ENCODE assay signal across 10 cellular contexts in genomic region chr12:78120866-78121590, GRCh38.
DNase-seq lines count a peak whose midpoint lies in the region; ATAC-seq lines count a peak whose summit lies in the region.
"Had no signal": no experiment of that assay in that cellular context is flagged by ENCODE, and none has a peak within 500 bp of the region (broad histone marks: within the 10 kb centered on the region; RNA-seq: fewer than 3 reads in every experiment).

No MANE protein-coding gene starts in this region.

- H3K4me3 Mint-ChIP-seq in naive thymus-derived CD8-positive, alpha-beta T cell = no peak overlapping the region

- no peak overlapping the region for H3K18ac ChIP-seq in neuronal stem cell (ENCODE audit: low read length)

- H3K23ac ChIP-seq in neuronal stem cell (ENCODE audit: low read depth, low read length, poor library complexity) = no peak overlapping the region

- no peaks in the 10 kb centered on the region for H3K27me3 Mint-ChIP-seq in naive thymus-derived CD8-positive, alpha-beta T cell

- H2AK5ac ChIP-seq in neuronal stem cell (ENCODE audit: low read depth, low read length) = no peak overlapping the region

- H3K4me3 ChIP-seq in neuronal stem cell (ENCODE audit: low read length in 2 of 2) = no peak overlapping the region

- no peak for ATAC-seq in naive thymus-derived CD8-positive, alpha-beta T cell
- ATAC-seq in HG03520 (IDR thresholded peaks at IDR 0.05; ENCODE audit: unreplicated experiment) = no peak

- no peak overlapping the region for H2AFZ ChIP-seq in neuronal stem cell (ENCODE audit: low read length)

- WGBS in neuronal stem cell (ENCODE audit: extremely low coverage in 2 of 2, insufficient read length in 2 of 2, insufficient replicate concordance in 1 of 2), 2 donors = no CpG with 5 or more reads among the region's 7 CpGs

- DNase-seq in SIG-M5 treated with dmso at 0.1 percent for 504 hours (lab: John Stamatoyannopoulos, UW; ENCODE audit: unreplicated experiment) = peak; percentile 38
- no peak for DNase-seq in SIG-M5 (lab: John Stamatoyannopoulos, UW)
- DNase-seq in NCI-H345 (lab: John Stamatoyannopoulos, UW) = peak; percentile 11
- DNase-seq in dermis microvascular lymphatic vessel endothelial cell (ENCODE audit: low read depth in 2 of 2) = peak; percentile 49 to 72
- DNase-seq in stromal cell of bone marrow (ENCODE audit: low read depth) = peak; percentile 19
- DNase-seq in naive thymus-derived CD8-positive, alpha-beta T cell = no peak
- no peak for DNase-seq in neuronal stem cell (ENCODE audit: low spot score)
- DNase-seq: H7; stimulated activated CD4-positive, alpha-beta T cell treated with anti-CD3 and anti-CD28 coated beads, Interleukin-4, amount 100 ng/mL, for 1 hour had no signal

- H3K27me3 ChIP-seq in neuronal stem cell (ENCODE audit: control insufficient read depth in 3 of 3, insufficient read depth in 3 of 3, low read depth in 1 of 3, low read length in 3 of 3) = no peaks in the 10 kb centered on the region

- no peaks in the 10 kb centered on the region for H3K4me1 ChIP-seq in neuronal stem cell (ENCODE audit: control insufficient read depth in 2 of 2, insufficient read depth in 1 of 2, low read depth in 1 of 2, low read length in 2 of 2)

- peaks cover 0 to 10% (median 2%) of the 10 kb centered on the region in 9 donors for H3K9me3 Mint-ChIP-seq in naive thymus-derived CD8-positive, alpha-beta T cell

- no peak overlapping the region for H3K4me2 ChIP-seq in neuronal stem cell (ENCODE audit: insufficient read depth, low read length, poor library complexity, severe bottlenecking)

- H3K4ac ChIP-seq in neuronal stem cell (ENCODE audit: low read length) = no peak overlapping the region

- no peak overlapping the region for H4K91ac ChIP-seq in neuronal stem cell (ENCODE audit: low read depth, low read length, poor library complexity)

- no peaks in the 10 kb centered on the region for H3K9me3 ChIP-seq in neuronal stem cell (replicated peaks in 1 of 2; ENCODE audit: control insufficient read depth in 2 of 2, insufficient read depth in 1 of 2, low read depth in 1 of 2, low read length in 2 of 2)

- no peaks in the 10 kb centered on the region for H3K79me1 ChIP-seq in neuronal stem cell (ENCODE audit: low read depth, low read length)

- no peak overlapping the region for H2BK120ac ChIP-seq in neuronal stem cell (ENCODE audit: low read depth, low read length)

- no peaks in the 10 kb centered on the region for H3K36me3 ChIP-seq in neuronal stem cell (replicated peaks in 1 of 2; ENCODE audit: control insufficient read depth in 2 of 2, insufficient read depth in 2 of 2, low read length in 2 of 2)

- no peak overlapping the region for H2BK5ac ChIP-seq in neuronal stem cell (ENCODE audit: low read length)

- H3K9ac ChIP-seq in neuronal stem cell (ENCODE audit: low read depth, low read length, poor library complexity) = no peak overlapping the region

- H3K27ac ChIP-seq in neuronal stem cell (replicated peaks; ENCODE audit: low read length) = no peak overlapping the region

- no peak overlapping the region for H2BK12ac ChIP-seq in neuronal stem cell (ENCODE audit: low read length)

- no peak overlapping the region for H2BK15ac ChIP-seq in neuronal stem cell (ENCODE audit: low read length)

- H3K27ac Mint-ChIP-seq in naive thymus-derived CD8-positive, alpha-beta T cell = no peak overlapping the region

- H4K8ac ChIP-seq in neuronal stem cell (ENCODE audit: low read depth, low read length) = no peak overlapping the region

- no peaks in the 10 kb centered on the region for H3K4me1 Mint-ChIP-seq in naive thymus-derived CD8-positive, alpha-beta T cell

- no peaks in the 10 kb centered on the region for H3K36me3 Mint-ChIP-seq in naive thymus-derived CD8-positive, alpha-beta T cell

- no peak overlapping the region for H3K14ac ChIP-seq in neuronal stem cell (ENCODE audit: low read length)

- POLR2A ChIA-PET in naive thymus-derived CD8-positive, alpha-beta T cell (lab: Charles Lee) = no interaction called here

Comparison
In these comparisons a context has a peak if more than half of its experiments do, and no peak if none do; other contexts are left out.
1. DNase-seq: peak in SIG-M5 treated with dmso at 0.1 percent for 504 hours (single experiment), NCI-H345 (single experiment), dermis microvascular lymphatic vessel endothelial cell (2 of 2) and stromal cell of bone marrow (single experiment); none in SIG-M5 (single experiment), naive thymus-derived CD8-positive, alpha-beta T cell (0 of 10) and neuronal stem cell (single experiment).